Comparison of ENCODE assay signal across 1 cellular context in the genomic region with DNA sequence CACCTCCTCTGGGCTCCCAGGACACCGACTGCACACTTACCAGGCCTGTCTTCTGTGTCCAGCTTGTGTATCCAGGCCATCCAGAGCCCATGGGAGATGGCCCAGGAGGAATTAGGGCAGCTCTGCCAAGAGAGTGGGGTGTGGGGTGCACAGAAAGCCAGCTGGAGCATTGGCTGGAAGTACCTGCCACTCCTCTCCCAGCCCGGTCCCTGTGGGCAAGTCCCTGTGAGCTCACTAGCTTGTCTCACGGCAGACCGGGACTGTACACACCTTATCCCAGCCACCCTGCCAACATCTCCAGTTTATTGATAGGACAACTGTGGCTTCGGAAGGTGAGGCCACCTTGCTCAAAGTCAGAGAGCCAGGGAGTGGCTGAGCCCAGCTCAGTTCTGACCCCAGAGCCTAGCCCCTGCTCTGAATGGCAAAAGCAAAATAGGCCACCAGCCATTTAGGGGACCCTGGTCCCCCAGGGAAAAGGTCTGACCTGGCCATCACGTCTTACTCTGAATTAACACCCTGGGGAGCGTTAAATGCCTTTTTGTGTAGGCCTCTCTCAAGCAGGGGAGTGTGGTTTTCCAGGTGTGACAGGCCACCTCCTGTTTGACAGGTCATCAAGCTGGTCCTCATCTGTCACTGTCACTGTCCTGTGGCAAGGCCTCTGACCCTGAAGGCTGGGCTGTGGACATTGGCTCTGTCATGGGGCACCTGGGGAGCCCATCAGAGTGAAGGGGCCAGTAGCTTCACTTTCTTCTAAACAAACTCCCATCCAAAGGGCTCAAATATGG.
A peak's percentile ranks its signal among the peaks of the same experiment; 100 is the strongest.
TF ChIP-seq lines count a peak whose summit lies in the region.

No MANE protein-coding gene starts in this region.

TF ChIP-seq in K562, 482 proteins besides CTCF, POLR2A, EP300 and RAD21:
- TF ChIP-seq BRF1 (IDR thresholded peaks at IDR 0.05; ENCODE audit: borderline replicate concordance, extremely low read depth, insufficient read length) (no peak), CC2D1A (IDR thresholded peaks at IDR 0.05) (no peak), MEIS2 (IDR thresholded peaks at IDR 0.05; ENCODE audit: partially characterized antibody) (peak; percentile 67), GABPB1 (CRISPR knock-in tag; IDR thresholded peaks at IDR 0.05) (no peak), PTBP1 (IDR thresholded peaks at IDR 0.05; ENCODE audit: low read depth, low read length) (no peak)
- TF ChIP-seq, protein P1, sequence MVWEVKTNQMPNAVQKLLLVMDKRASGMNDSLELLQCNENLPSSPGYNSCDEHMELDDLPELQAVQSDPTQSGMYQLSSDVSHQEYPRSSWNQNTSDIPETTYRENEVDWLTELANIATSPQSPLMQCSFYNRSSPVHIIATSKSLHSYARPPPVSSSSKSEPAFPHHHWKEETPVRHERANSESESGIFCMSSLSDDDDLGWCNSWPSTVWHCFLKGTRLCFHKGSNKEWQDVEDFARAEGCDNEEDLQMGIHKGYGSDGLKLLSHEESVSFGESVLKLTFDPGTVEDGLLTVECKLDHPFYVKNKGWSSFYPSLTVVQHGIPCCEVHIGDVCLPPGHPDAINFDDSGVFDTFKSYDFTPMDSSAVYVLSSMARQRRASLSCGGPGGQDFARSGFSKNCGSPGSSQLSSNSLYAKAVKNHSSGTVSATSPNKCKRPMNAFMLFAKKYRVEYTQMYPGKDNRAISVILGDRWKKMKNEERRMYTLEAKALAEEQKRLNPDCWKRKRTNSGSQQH (CRISPR knock-in tag; IDR thresholded peaks at IDR 0.05): no peak
- TF ChIP-seq, protein P2, sequence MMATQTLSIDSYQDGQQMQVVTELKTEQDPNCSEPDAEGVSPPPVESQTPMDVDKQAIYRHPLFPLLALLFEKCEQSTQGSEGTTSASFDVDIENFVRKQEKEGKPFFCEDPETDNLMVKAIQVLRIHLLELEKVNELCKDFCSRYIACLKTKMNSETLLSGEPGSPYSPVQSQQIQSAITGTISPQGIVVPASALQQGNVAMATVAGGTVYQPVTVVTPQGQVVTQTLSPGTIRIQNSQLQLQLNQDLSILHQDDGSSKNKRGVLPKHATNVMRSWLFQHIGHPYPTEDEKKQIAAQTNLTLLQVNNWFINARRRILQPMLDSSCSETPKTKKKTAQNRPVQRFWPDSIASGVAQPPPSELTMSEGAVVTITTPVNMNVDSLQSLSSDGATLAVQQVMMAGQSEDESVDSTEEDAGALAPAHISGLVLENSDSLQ (IDR thresholded peaks at IDR 0.05): 0 out of 2 replicates have a peak, but pooled peaks have one; percentile 63
